ENCODE assay signal across 9 cellular contexts in genomic region chr1:219837274-219837993, GRCh38.
DNase-seq lines count a peak whose midpoint lies in the region; ATAC-seq, FAIRE-seq and TF ChIP-seq lines count a peak whose summit lies in the region.
"Had no signal": no experiment of that assay in that cellular context is flagged by ENCODE, and none has a peak within 500 bp of the region (broad histone marks: within the 10 kb centered on the region; RNA-seq: fewer than 3 reads in every experiment).

No MANE protein-coding gene starts in this region.

- H3K27ac ChIP-seq in OCI-LY7 (ENCODE audit: low read depth, low read length, poor library complexity, severe bottlenecking): no peak overlapping the region
- no peak overlapping the region for H3K27ac ChIP-seq in neuronal stem cell (replicated peaks; ENCODE audit: low read length)

- H3K9ac ChIP-seq in neuronal stem cell (ENCODE audit: low read depth, low read length, poor library complexity): no peak overlapping the region

- H4K91ac ChIP-seq in neuronal stem cell (ENCODE audit: low read depth, low read length, poor library complexity): no peak overlapping the region

- no peaks in the 10 kb centered on the region for H3K4me1 ChIP-seq in OCI-LY7 (ENCODE audit: insufficient read depth, low read length, poor library complexity, severe bottlenecking)
- peaks cover 2 to 4% of the 10 kb centered on the region in 2 donors for H3K4me1 ChIP-seq in neuronal stem cell (ENCODE audit: control insufficient read depth in 2 of 2, insufficient read depth in 1 of 2, low read depth in 1 of 2, low read length in 2 of 2)

- FAIRE-seq in A204.1 (lab: Jason Lieb, UNC): peak; percentile 70
- FAIRE-seq: endometrium had no signal

- H3K36me3 ChIP-seq in OCI-LY7 (ENCODE audit: insufficient read depth, low read length) (no peaks in the 10 kb centered on the region), neuronal stem cell (replicated peaks in 1 of 2; ENCODE audit: control insufficient read depth in 2 of 2, insufficient read depth in 2 of 2, low read length in 2 of 2) (no peaks in the 10 kb centered on the region)

- no peak overlapping the region for H2AFZ ChIP-seq in OCI-LY7 (ENCODE audit: low read length)
- H2AFZ ChIP-seq in neuronal stem cell (ENCODE audit: low read length): peak overlapping the region; percentile 36

- intact Hi-C loops in OCI-LY7 (cut with micrococcal nuclease; ENCODE audit: unreplicated experiment): loop anchor here (10.0 kb wide), 1 partner anchor 937 kb away; no protein-coding TSS in a partner anchor

- no peaks in the 10 kb centered on the region for H4K20me1 ChIP-seq in OCI-LY7 (ENCODE audit: insufficient read depth, low read length)

- no peak overlapping the region for H3K4me3 ChIP-seq in GM12864 (ENCODE audit: low read depth, low read length)
- no peak overlapping the region for H3K4me3 ChIP-seq in OCI-LY7 (ENCODE audit: low read depth, low read length, poor library complexity, severe bottlenecking)
- H3K4me3 ChIP-seq in neuronal stem cell (ENCODE audit: low read length in 2 of 2): no peak overlapping the region

- CTCF ChIA-PET in OCI-LY7 (lab: Charles Lee; ENCODE audit: unreplicated experiment): no interaction called here

- H2BK12ac ChIP-seq in neuronal stem cell (ENCODE audit: low read length): no peak overlapping the region

- no peak overlapping the region for H3K18ac ChIP-seq in neuronal stem cell (ENCODE audit: low read length)

- no peak overlapping the region for H2BK5ac ChIP-seq in neuronal stem cell (ENCODE audit: low read length)

- POLR2A ChIA-PET in OCI-LY7 (lab: Charles Lee): no interaction called here

- no TSS peak for BruUV-seq in OCI-LY7 (replicated peaks; lab: Mats Ljungman, UMichigan)

- no peak overlapping the region for H3K14ac ChIP-seq in neuronal stem cell (ENCODE audit: low read length)

- peaks cover 0 to 4% (median 0%) of the 10 kb centered on the region in 3 experiments for H3K27me3 ChIP-seq in neuronal stem cell (ENCODE audit: control insufficient read depth in 3 of 3, insufficient read depth in 3 of 3, low read depth in 1 of 3, low read length in 3 of 3)

- no peak overlapping the region for H2BK120ac ChIP-seq in neuronal stem cell (ENCODE audit: low read depth, low read length)

- ATAC-seq in GM21717 (IDR thresholded peaks at IDR 0.05; ENCODE audit: unreplicated experiment): no peak
- ATAC-seq in activated CD4-positive, CD25-positive, alpha-beta regulatory T cell treated with anti-CD3 and anti-CD28 coated beads, Interleukin-2, amount 50 U/mL, for 24 hours: no peak

- no peak overlapping the region for H2BK15ac ChIP-seq in neuronal stem cell (ENCODE audit: low read length)

- H3K9me2 ChIP-seq in OCI-LY7 (ENCODE audit: insufficient read depth, low read length): peaks cover 4% of the 10 kb centered on the region; the same call in 1 of the 2 replicates

- no peak overlapping the region for H3K23ac ChIP-seq in neuronal stem cell (ENCODE audit: low read depth, low read length, poor library complexity)

- H3K4ac ChIP-seq in neuronal stem cell (ENCODE audit: low read length): no peak overlapping the region

- H4K8ac ChIP-seq in neuronal stem cell (ENCODE audit: low read depth, low read length): no peak overlapping the region

- H3K9me3 ChIP-seq in OCI-LY7 (ENCODE audit: low read length) (no peaks in the 10 kb centered on the region), neuronal stem cell (replicated peaks in 1 of 2; ENCODE audit: control insufficient read depth in 2 of 2, insufficient read depth in 1 of 2, low read depth in 1 of 2, low read length in 2 of 2) (no peaks in the 10 kb centered on the region)

- no peak for TF ChIP-seq EP300 in Ishikawa (IDR thresholded peaks at IDR 0.05; ENCODE audit: borderline replicate concordance)

- no peaks in the 10 kb centered on the region for H3K79me1 ChIP-seq in neuronal stem cell (ENCODE audit: low read depth, low read length)

- no CpG with 5 or more reads among the region's 7 CpGs for WGBS in neuronal stem cell (ENCODE audit: extremely low coverage in 2 of 2, insufficient read length in 2 of 2, insufficient replicate concordance in 1 of 2), 2 donors

- H3K79me2 ChIP-seq in OCI-LY7 (ENCODE audit: insufficient read depth, low read depth, low read length): no peaks in the 10 kb centered on the region

- DNase-seq in GM12864 (ENCODE audit: low read depth) (no peak), OCI-LY7 (ENCODE audit: low spot score) (peak; percentile 38), epidermal melanocyte (ENCODE audit: insufficient read length, low spot score) (peak; percentile 57), neuronal stem cell (ENCODE audit: low spot score) (peak; percentile 67)

- TF ChIP-seq RAD21 in Ishikawa (IDR thresholded peaks at IDR 0.05; ENCODE audit: low read depth): peak; percentile 74

- H2AK5ac ChIP-seq in neuronal stem cell (ENCODE audit: low read depth, low read length): no peak overlapping the region

- no peak overlapping the region for H3K4me2 ChIP-seq in OCI-LY7 (ENCODE audit: low read length)
- H3K4me2 ChIP-seq in neuronal stem cell (ENCODE audit: insufficient read depth, low read length, poor library complexity, severe bottlenecking): no peak overlapping the region

- TF ChIP-seq CTCF in GM12864 (IDR thresholded peaks at IDR 0.05; ENCODE audit: low read depth, low read length, missing control alignments) (peak; percentile 57), OCI-LY7 (conservative IDR thresholded peaks at IDR 0.05; ENCODE audit: low read length) (peak; percentile 81)

TF ChIP-seq in Ishikawa, 13 proteins besides CTCF, POLR2A, EP300 and RAD21:
- TF ChIP-seq MAX (IDR thresholded peaks at IDR 0.05): no peak
- TF ChIP-seq FOXM1 (IDR thresholded peaks at IDR 0.05; ENCODE audit: borderline replicate concordance, low read depth): no peak
- no peak for TF ChIP-seq REST (IDR thresholded peaks at IDR 0.05; ENCODE audit: low read depth)
- TF ChIP-seq EGR1 (IDR thresholded peaks at IDR 0.05): no peak
- no peak for TF ChIP-seq CEBPB (IDR thresholded peaks at IDR 0.05)
- no peak for TF ChIP-seq TAF1 (IDR thresholded peaks at IDR 0.05; ENCODE audit: low read depth)
- TF ChIP-seq TEAD4 (IDR thresholded peaks at IDR 0.05): no peak
- TF ChIP-seq NFIC (IDR thresholded peaks at IDR 0.05): no peak
- TF ChIP-seq ZBTB7A (IDR thresholded peaks at IDR 0.05; ENCODE audit: low read depth): no peak
- TF ChIP-seq YY1 (IDR thresholded peaks at IDR 0.05; ENCODE audit: low read depth): no peak
- TF ChIP-seq CREB1 (IDR thresholded peaks at IDR 0.05; ENCODE audit: low read depth): no peak
- TF ChIP-seq TCF12 (IDR thresholded peaks at IDR 0.05; ENCODE audit: low read depth): no peak
- no peak for TF ChIP-seq USF1 (IDR thresholded peaks at IDR 0.05)
